In the genomic region with DNA sequence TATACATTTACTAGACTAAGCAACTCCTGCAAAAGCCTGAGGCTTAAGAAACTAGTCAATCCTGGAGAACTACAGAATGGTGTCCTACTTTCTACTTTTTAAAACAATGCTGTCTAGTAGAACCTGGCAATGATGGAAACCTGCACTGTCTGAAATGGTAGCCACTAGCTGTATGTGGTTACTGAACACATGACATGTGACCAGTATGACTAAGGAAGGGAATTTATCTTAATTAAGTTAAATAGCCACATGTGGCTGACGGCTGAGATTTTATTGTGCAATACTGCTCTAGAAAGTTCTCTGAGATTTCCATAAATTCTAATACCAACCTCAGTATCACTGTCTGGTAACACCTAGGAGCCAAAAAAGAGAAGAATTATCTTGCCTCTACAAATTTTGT, we compare ENCODE assay signal across 17 cellular contexts. TPM values are rescaled to one million over a fixed set of nuclear protein-coding genes. Genes with fewer than 3 reads are reported as not detected.
DNase-seq lines count a peak whose midpoint lies in the region; ATAC-seq and TF ChIP-seq lines count a peak whose summit lies in the region.
"Had no signal": no experiment of that assay in that cellular context is flagged by ENCODE, and none has a peak within 500 bp of the region (broad histone marks: within the 10 kb centered on the region; RNA-seq: fewer than 3 reads in every experiment).

No MANE protein-coding gene starts in this region.

- H3K36me3 Mint-ChIP-seq in activated T-cell treated with anti-CD3 and anti-CD28 coated beads, Interleukin-2, amount 50 U/mL, for 4 hours (ENCODE audit: insufficient read depth): peaks cover 39% of the 10 kb centered on the region

- H3K36me3 ChIP-seq in upper lobe of right lung: peaks cover 46% of the 10 kb centered on the region

- no peaks in the 10 kb centered on the region for H3K27me3 ChIP-seq in upper lobe of right lung

- intact Hi-C loops in upper lobe of right lung (cut with DNase I): no loop called here

- no peaks in the 10 kb centered on the region for H3K4me1 Mint-ChIP-seq in activated T-cell treated with anti-CD3 and anti-CD28 coated beads, Interleukin-2, amount 50 U/mL, for 4 hours (ENCODE audit: low read depth)
- H3K4me1 Mint-ChIP-seq: brain, neural crest cell had no signal

- DNase-seq in HFF-Myc (ENCODE audit: extremely low read depth, low read depth) (peak; percentile 42), amniotic epithelial cell (ENCODE audit: low read depth) (peak; percentile 90), foreskin fibroblast (peak; percentile 66 to 86), upper lobe of right lung (no peak), KG1 (lab: John Stamatoyannopoulos, UW) (no peak), anterior cingulate cortex (lab: John Stamatoyannopoulos, UW) (no peak)
- no peak for DNase-seq in activated T-cell treated with anti-CD3 and anti-CD28 coated beads, Interleukin-2, amount 50 U/mL, for 1 hour
- DNase-seq in activated T-cell treated with anti-CD3 and anti-CD28 coated beads, Interleukin-2, amount 50 U/mL, for 4 hours: no peak
- DNase-seq: islet precursor cell; MM.1S; NCI-H345; stimulated activated CD4-positive, alpha-beta T cell treated with anti-CD3 and anti-CD28 coated beads, Interleukin-2, amount 100 ng/mL, for 48 hours had no signal

- no peaks in the 10 kb centered on the region for H3K4me1 ChIP-seq in upper lobe of right lung

- no peak overlapping the region for H3K4me3 ChIP-seq in HFF-Myc (replicated peaks; ENCODE audit: low read depth, low read length)
- H3K4me3 ChIP-seq in foreskin fibroblast (ENCODE audit: low read depth in 1 of 2, low read length in 2 of 2): no peak overlapping the region
- H3K4me3 ChIP-seq in upper lobe of right lung: no peak overlapping the region

- H3K9me3 Mint-ChIP-seq in activated T-cell treated with anti-CD3 and anti-CD28 coated beads, Interleukin-2, amount 50 U/mL, for 4 hours: no peaks in the 10 kb centered on the region
- H3K9me3 Mint-ChIP-seq: brain; neural crest cell; stimulated activated naive CD8-positive, alpha-beta T cell treated with anti-CD3 and anti-CD28 coated beads, Interleukin-15, Interleukin-2, amounts not matched to agents 100 ng/mL and 50 ng/mL, for 24 hours had no signal

- H3K27me3 Mint-ChIP-seq in activated T-cell treated with anti-CD3 and anti-CD28 coated beads, Interleukin-2, amount 50 U/mL, for 4 hours (ENCODE audit: low read depth): no peaks in the 10 kb centered on the region
- H3K27me3 Mint-ChIP-seq: brain; stimulated activated naive CD8-positive, alpha-beta T cell treated with anti-CD3 and anti-CD28 coated beads, Interleukin-15, Interleukin-2, amounts not matched to agents 100 ng/mL and 50 ng/mL, for 24 hours had no signal

- no peak overlapping the region for H3K4me3 Mint-ChIP-seq in activated T-cell treated with anti-CD3 and anti-CD28 coated beads, Interleukin-2, amount 50 U/mL, for 4 hours
- H3K4me3 Mint-ChIP-seq: brain; neural crest cell; stimulated activated naive CD8-positive, alpha-beta T cell treated with anti-CD3 and anti-CD28 coated beads, Interleukin-15, Interleukin-2, amounts not matched to agents 100 ng/mL and 50 ng/mL, for 24 hours had no signal

- no peak overlapping the region for H3K27ac ChIP-seq in upper lobe of right lung
- H3K27ac ChIP-seq: VCaP had no signal

- ATAC-seq in upper lobe of right lung: peak; percentile 40
- no peak for ATAC-seq in activated T-cell treated with anti-CD3 and anti-CD28 coated beads, Interleukin-2, amount 50 U/mL, for 4 hours
- ATAC-seq: Right ventricle myocardium inferior had no signal

- TF ChIP-seq CTCF in HFF-Myc (IDR thresholded peaks at IDR 0.05; ENCODE audit: low read depth, low read length, missing control alignments) (no peak), foreskin fibroblast (IDR thresholded peaks at IDR 0.05; ENCODE audit: low read depth, low read length) (no peak), upper lobe of right lung (IDR thresholded peaks at IDR 0.05) (no peak)

- H3K9me3 ChIP-seq in upper lobe of right lung: no peaks in the 10 kb centered on the region

RNA-seq across cellular contexts. Expression of a gene that starts 44.9 kb away (rescaled TPM):
- 27.2 TPM for total RNA-seq in upper lobe of right lung
- total RNA-seq in activated T-cell treated with anti-CD3 and anti-CD28 coated beads, Interleukin-2, amount 50 U/mL, for 4 hours: 10 to 100 TPM; 23.6 to 26.8 (median 26.6) TPM

Comparison
In these comparisons a context has a peak if more than half of its experiments do, and no peak if none do; other contexts are left out.
1. DNase-seq: peak in HFF-Myc (single experiment), amniotic epithelial cell (single experiment) and foreskin fibroblast (2 of 2); none in upper lobe of right lung (single experiment), KG1 (single experiment), anterior cingulate cortex (0 of 58), activated T-cell treated with anti-CD3 and anti-CD28 coated beads, Interleukin-2, amount 50 U/mL, for 1 hour (single experiment) and activated T-cell treated with anti-CD3 and anti-CD28 coated beads, Interleukin-2, amount 50 U/mL, for 4 hours (single experiment).